1 cellular context compared by ENCODE assay signal in genomic region chr20:36483919-36484808, GRCh38.
TF ChIP-seq lines count a peak whose summit lies in the region.

No MANE protein-coding gene starts in this region.

TF ChIP-seq in IMR-90, 13 proteins besides CTCF, POLR2A, EP300 and RAD21 (continued from another document):
- TF ChIP-seq ELK1 (IDR thresholded peaks at IDR 0.05; ENCODE audit: borderline replicate concordance, low read depth, low read length) (no peak), SMC3 (IDR thresholded peaks at IDR 0.05; ENCODE audit: low read depth, low read length) (no peak), MXI1 (IDR thresholded peaks at IDR 0.05; ENCODE audit: borderline replicate concordance, low read depth, low read length) (no peak), NFE2L2 (IDR thresholded peaks at IDR 0.05; ENCODE audit: low read depth, low read length) (no peak)
